Comparison of ENCODE assay signal across 8 cellular contexts in genomic region chr3:177144922-177145321, GRCh38. TPM values are rescaled to one million over a fixed set of nuclear protein-coding genes. Genes with fewer than 3 reads are reported as not detected.
A peak's percentile ranks its signal among the peaks of the same experiment; 100 is the strongest.
DNase-seq lines count a peak whose midpoint lies in the region; ATAC-seq, FAIRE-seq and TF ChIP-seq lines count a peak whose summit lies in the region.

No MANE protein-coding gene starts in this region.

- intact Hi-C loops in mammary epithelial cell (cut with micrococcal nuclease) (no loop called here), breast epithelium (cut with DNase I; ENCODE audit: low total_unique reads) (no loop called here), kidney (cut with DNase I) (no loop called here)
- intact Hi-C loops in activated T-helper 2 cell treated with anti-CD3 and anti-CD28 coated beads, Interferon-gamma antibody, Interleukin-2, Interleukin-4, amounts not matched to agents 10 μg/mL and 5 μg/mL and 100 μg/mL, durations not matched to agents 14 hours and 24 hours and 36 hours (cut with micrococcal nuclease) = loop anchor here (1.0 to 10.0 kb wide), 4 partner anchors 20 to 640 kb away; no protein-coding TSS in a partner anchor

- FAIRE-seq in kidney (lab: Jason Lieb, UNC) = no peak

- no peak for TF ChIP-seq CTCF in mammary epithelial cell (conservative IDR thresholded peaks at IDR 0.05 in 1 of 2, IDR thresholded peaks at IDR 0.05 in 1 of 2; ENCODE audit: extremely low read depth in 1 of 2, insufficient read depth in 1 of 2, low read depth in 1 of 2, low read length in 2 of 2)
- no peak for TF ChIP-seq CTCF in breast epithelium (IDR thresholded peaks at IDR 0.05)
- no peak for TF ChIP-seq CTCF in kidney (IDR thresholded peaks at IDR 0.05; ENCODE audit: borderline replicate concordance, extremely low read depth, insufficient read depth)
- TF ChIP-seq CTCF in Peyer's patch (IDR thresholded peaks at IDR 0.05) = no peak

- 10% methylated on average over 3 of the region's 3 CpGs for WGBS in mammary epithelial cell (ENCODE audit: low coverage, missing lambda C conversion rate)

- no peaks in the 10 kb centered on the region for H4K20me1 ChIP-seq in mammary epithelial cell (ENCODE audit: insufficient read depth, low read length)

- no peak for TF ChIP-seq POLR2A in breast epithelium (IDR thresholded peaks at IDR 0.05)
- TF ChIP-seq POLR2A in Peyer's patch (IDR thresholded peaks at IDR 0.05) = no peak

- peaks cover 100% of the 10 kb centered on the region for H3K79me2 ChIP-seq in mammary epithelial cell (ENCODE audit: insufficient read depth, low read length)

- no TSS peak for BruUV-seq in mammary epithelial cell (replicated peaks; lab: Mats Ljungman, UMichigan)

- H3K36me3 ChIP-seq in mammary epithelial cell (ENCODE audit: insufficient read depth, low read length) (no peaks in the 10 kb centered on the region), breast epithelium (no peaks in the 10 kb centered on the region), kidney (ENCODE audit: control insufficient read depth in 1 of 2, insufficient read depth in 2 of 2, low read length in 2 of 2) (no peaks in the 10 kb centered on the region), Peyer's patch (no peaks in the 10 kb centered on the region)

- H3K9me3 ChIP-seq in mammary epithelial cell (replicated peaks; ENCODE audit: insufficient read depth, low read length) = no peaks in the 10 kb centered on the region
- no peaks in the 10 kb centered on the region for H3K9me3 ChIP-seq in breast epithelium
- no peaks in the 10 kb centered on the region for H3K9me3 ChIP-seq in kidney (ENCODE audit: control insufficient read depth in 1 of 2, low read length in 2 of 2)
- H3K9me3 ChIP-seq in Peyer's patch = no peaks in the 10 kb centered on the region

- H3K4me2 ChIP-seq in mammary epithelial cell (ENCODE audit: insufficient read depth, low read depth, low read length) = peak overlapping the region; percentile 13

- no peak overlapping the region for H2AFZ ChIP-seq in mammary epithelial cell (ENCODE audit: low read depth, low read length)

- peaks cover 22% of the 10 kb centered on the region for H3K36me3 Mint-ChIP-seq in activated T-helper 2 cell treated with anti-CD3 and anti-CD28 coated beads, Interferon-gamma antibody, Interleukin-2, Interleukin-4, amounts not matched to agents 10 μg/mL and 5 μg/mL and 100 μg/mL, durations not matched to agents 14 hours and 24 hours and 36 hours (ENCODE audit: low read depth)

- CTCF ChIA-PET in mammary epithelial cell (lab: Charles Lee; ENCODE audit: low non-redundant PET) = no interaction called here

- dilution Hi-C loops in mammary epithelial cell (cut with HindIII; ENCODE audit: low sequenced_read_pairs) = no loop called here

- H3K9me3 Mint-ChIP-seq in activated T-helper 2 cell treated with anti-CD3 and anti-CD28 coated beads, Interferon-gamma antibody, Interleukin-2, Interleukin-4, amounts not matched to agents 10 μg/mL and 5 μg/mL and 100 μg/mL, durations not matched to agents 14 hours and 24 hours and 36 hours = no peaks in the 10 kb centered on the region

- peak; percentile 58 for ATAC-seq in HG03159 (IDR thresholded peaks at IDR 0.05; ENCODE audit: unreplicated experiment)

- no peaks in the 10 kb centered on the region for H3K27me3 Mint-ChIP-seq in activated T-helper 2 cell treated with anti-CD3 and anti-CD28 coated beads, Interferon-gamma antibody, Interleukin-2, Interleukin-4, amounts not matched to agents 10 μg/mL and 5 μg/mL and 100 μg/mL, durations not matched to agents 14 hours and 24 hours and 36 hours (ENCODE audit: low read depth)

- peak overlapping the region; percentile 61 for H3K4me3 Mint-ChIP-seq in activated T-helper 2 cell treated with anti-CD3 and anti-CD28 coated beads, Interferon-gamma antibody, Interleukin-2, Interleukin-4, amounts not matched to agents 10 μg/mL and 5 μg/mL and 100 μg/mL, durations not matched to agents 14 hours and 24 hours and 36 hours (ENCODE audit: low read depth)

- peaks cover 63% of the 10 kb centered on the region for H3K4me1 Mint-ChIP-seq in activated T-helper 2 cell treated with anti-CD3 and anti-CD28 coated beads, Interferon-gamma antibody, Interleukin-2, Interleukin-4, amounts not matched to agents 10 μg/mL and 5 μg/mL and 100 μg/mL, durations not matched to agents 14 hours and 24 hours and 36 hours (ENCODE audit: low read depth)

- in situ Hi-C loops in mammary epithelial cell (cut with MboI; ENCODE audit: low sequenced_read_pairs in 2 of 2) = no loop called here

- H3K9ac ChIP-seq in mammary epithelial cell (ENCODE audit: insufficient read depth, low read length) (no peak overlapping the region), kidney (ENCODE audit: low read length in 2 of 2) (no peak overlapping the region)

- H3K27ac Mint-ChIP-seq in activated T-helper 2 cell treated with anti-CD3 and anti-CD28 coated beads, Interferon-gamma antibody, Interleukin-2, Interleukin-4, amounts not matched to agents 10 μg/mL and 5 μg/mL and 100 μg/mL, durations not matched to agents 14 hours and 24 hours and 36 hours = peak overlapping the region; percentile 86

- no peaks in the 10 kb centered on the region for H3K27me3 ChIP-seq in mammary epithelial cell (ENCODE audit: insufficient read depth, low read length)
- H3K27me3 ChIP-seq in breast epithelium = no peaks in the 10 kb centered on the region
- H3K27me3 ChIP-seq in Peyer's patch = no peaks in the 10 kb centered on the region

- no peak overlapping the region for H3K4me3 ChIP-seq in mammary epithelial cell (replicated peaks in 1 of 3; ENCODE audit: insufficient read depth in 1 of 3, low read depth in 2 of 3, low read length in 3 of 3)
- H3K4me3 ChIP-seq in breast epithelium = no peak overlapping the region
- H3K4me3 ChIP-seq in kidney (ENCODE audit: low read length in 2 of 2) = no peak overlapping the region
- no peak overlapping the region for H3K4me3 ChIP-seq in Peyer's patch

- peak; percentile 64 for DNase-seq in mammary epithelial cell
- no peak for DNase-seq in breast epithelium (ENCODE audit: low spot score in 2 of 2)
- DNase-seq in activated T-helper 2 cell treated with anti-CD3 and anti-CD28 coated beads, Interferon-gamma antibody, Interleukin-2, Interleukin-4, amounts not matched to agents 10 μg/mL and 5 μg/mL and 100 μg/mL, durations not matched to agents 14 hours and 24 hours and 36 hours (ENCODE audit: low spot score) = no peak
- DNase-seq in kidney = no peak
- DNase-seq in Peyer's patch = no peak
- DNase-seq in NCI-H1436 treated with DMSO at 0.1 percent for 48 hours (lab: John Stamatoyannopoulos, UW) = no peak
- no peak for DNase-seq in NCI-H146 (lab: John Stamatoyannopoulos, UW)

- H3K27ac ChIP-seq in mammary epithelial cell (ENCODE audit: insufficient read depth, low read depth, low read length) = peak overlapping the region; percentile 11
- H3K27ac ChIP-seq in breast epithelium = no peak overlapping the region
- no peak overlapping the region for H3K27ac ChIP-seq in kidney (ENCODE audit: low read depth in 2 of 2, low read length in 2 of 2)
- peak overlapping the region in 1 of 4 donors; percentile 38 for H3K27ac ChIP-seq in Peyer's patch

- peaks cover 10% of the 10 kb centered on the region for H3K4me1 ChIP-seq in mammary epithelial cell (ENCODE audit: insufficient read depth, low read length)
- peaks cover 2 to 15% of the 10 kb centered on the region in 2 donors for H3K4me1 ChIP-seq in breast epithelium
- H3K4me1 ChIP-seq in kidney (ENCODE audit: control insufficient read depth in 1 of 2, insufficient read depth in 1 of 2, low read depth in 1 of 2, low read length in 2 of 2) = peaks cover 9 to 18% of the 10 kb centered on the region in 2 donors
- H3K4me1 ChIP-seq in Peyer's patch = peaks cover 0 to 43% (median 3%) of the 10 kb centered on the region in 4 donors

RNA-seq across cellular contexts. Expression of gene TBL1XR1, which starts 52.4 kb away (rescaled TPM):
- 100 to 1,000 TPM; 157 to 187 TPM for total RNA-seq in mammary epithelial cell
- polyA plus RNA-seq in mammary epithelial cell = 54.2 TPM
- polyA minus RNA-seq in mammary epithelial cell = 371 TPM
- total RNA-seq in breast epithelium = 100 to 1,000 TPM in 2 of 3 donors, 10 to 100 TPM in 1; 92.8 to 147 (median 111) TPM
- total RNA-seq in activated T-helper 2 cell treated with anti-CD3 and anti-CD28 coated beads, Interferon-gamma antibody, Interleukin-2, Interleukin-4, amounts not matched to agents 10 μg/mL and 5 μg/mL and 100 μg/mL, durations not matched to agents 14 hours and 24 hours and 36 hours = 168 and 169 TPM in 2 replicates
- 205 TPM for total RNA-seq in kidney
- polyA plus RNA-seq in kidney (ENCODE audit: insufficient read depth, low read depth, low replicate concordance) = 31.3 TPM
- 10 to 100 TPM; 40.7 to 81.7 (median 69.4) TPM for total RNA-seq in Peyer's patch
